In genomic region chr12:56488041-56488955, GRCh38 we compare ENCODE assay signal across 1 cellular context.
TF ChIP-seq lines count a peak whose summit lies in the region.

TSS of gene GLS2 (minus strand) at chr12:56488161. CDS start at chr12:56488118, 43 bp downstream.

TF ChIP-seq in HepG2, 621 proteins besides CTCF, POLR2A, EP300 and RAD21 (continued from another document and continues in another):
- TF ChIP-seq, protein P1, sequence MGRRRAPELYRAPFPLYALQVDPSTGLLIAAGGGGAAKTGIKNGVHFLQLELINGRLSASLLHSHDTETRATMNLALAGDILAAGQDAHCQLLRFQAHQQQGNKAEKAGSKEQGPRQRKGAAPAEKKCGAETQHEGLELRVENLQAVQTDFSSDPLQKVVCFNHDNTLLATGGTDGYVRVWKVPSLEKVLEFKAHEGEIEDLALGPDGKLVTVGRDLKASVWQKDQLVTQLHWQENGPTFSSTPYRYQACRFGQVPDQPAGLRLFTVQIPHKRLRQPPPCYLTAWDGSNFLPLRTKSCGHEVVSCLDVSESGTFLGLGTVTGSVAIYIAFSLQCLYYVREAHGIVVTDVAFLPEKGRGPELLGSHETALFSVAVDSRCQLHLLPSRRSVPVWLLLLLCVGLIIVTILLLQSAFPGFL (CRISPR knock-in tag; IDR thresholded peaks at IDR 0.05), result peak; percentile 85; the same call in 1 of the 2 replicates
- TF ChIP-seq FOSL1 (CRISPR knock-in tag; IDR thresholded peaks at IDR 0.05; ENCODE audit: borderline replicate concordance) (peak; percentile 30; the same call in 1 of the 2 replicates), ZNF790 (CRISPR knock-in tag; IDR thresholded peaks at IDR 0.05; ENCODE audit: borderline replicate concordance) (peak; percentile 81), ZNF605 (CRISPR knock-in tag; IDR thresholded peaks at IDR 0.05) (peak; percentile 95), JUN (CRISPR knock-in tag; IDR thresholded peaks at IDR 0.05) (0 out of 2 replicates have a peak, but pooled peaks have one; percentile 27), TGIF2 (CRISPR knock-in tag; IDR thresholded peaks at IDR 0.05) (peak; percentile 79; the same call in 1 of the 2 replicates), RARA (CRISPR knock-in tag; IDR thresholded peaks at IDR 0.05) (0 out of 2 replicates have a peak, but pooled peaks have one; percentile 33), HOXA5 (CRISPR knock-in tag; IDR thresholded peaks at IDR 0.05) (peak; percentile 88; the same call in 1 of the 2 replicates), MYNN (CRISPR knock-in tag; IDR thresholded peaks at IDR 0.05; ENCODE audit: low read depth) (peak; percentile 85; the same call in 1 of the 2 replicates), IRF9 (CRISPR knock-in tag; IDR thresholded peaks at IDR 0.05; ENCODE audit: borderline replicate concordance) (peak; percentile 75; the same call in 1 of the 2 replicates), ZNF558 (CRISPR knock-in tag; IDR thresholded peaks at IDR 0.05; ENCODE audit: borderline replicate concordance) (peak; percentile 74; the same call in 1 of the 2 replicates), NPAS2 (CRISPR knock-in tag; IDR thresholded peaks at IDR 0.05; ENCODE audit: borderline replicate concordance) (no peak), KDM5A (IDR thresholded peaks at IDR 0.05; ENCODE audit: borderline replicate concordance, low read length) (no peak; the same call in 1 of the 2 replicates), MYC (CRISPR knock-in tag; IDR thresholded peaks at IDR 0.05; ENCODE audit: borderline replicate concordance) (peak; percentile 80), ZNF772 (CRISPR knock-in tag; IDR thresholded peaks at IDR 0.05) (peak; percentile 90), CC2D1A (CRISPR knock-in tag; IDR thresholded peaks at IDR 0.05) (no peak), ZBTB7A (CRISPR knock-in tag; IDR thresholded peaks at IDR 0.05) (peak; percentile 76), KDM2A (CRISPR knock-in tag; IDR thresholded peaks at IDR 0.05; ENCODE audit: borderline replicate concordance, low read depth) (peak; percentile 56; the same call in 1 of the 2 replicates), CREB1 (IDR thresholded peaks at IDR 0.05) (no peak), CREB1 (CRISPR knock-in tag; IDR thresholded peaks at IDR 0.05) (no peak), NFE2 (CRISPR knock-in tag; IDR thresholded peaks at IDR 0.05) (0 out of 2 replicates have a peak, but pooled peaks have one; percentile 35), ZNF496 (CRISPR knock-in tag; IDR thresholded peaks at IDR 0.05; ENCODE audit: insufficient replicate concordance) (no peak), SMARCE1 (IDR thresholded peaks at IDR 0.05; ENCODE audit: borderline replicate concordance) (no peak), PLSCR1 (CRISPR knock-in tag; IDR thresholded peaks at IDR 0.05; ENCODE audit: borderline replicate concordance) (no peak), TEAD2 (CRISPR knock-in tag; IDR thresholded peaks at IDR 0.05) (peak; percentile 94), ZNF670 (CRISPR knock-in tag; IDR thresholded peaks at IDR 0.05; ENCODE audit: borderline replicate concordance) (peak; percentile 73; the same call in 1 of the 2 replicates), ZMYM4 (CRISPR knock-in tag; IDR thresholded peaks at IDR 0.05) (no peak), ZNF839 (CRISPR knock-in tag; IDR thresholded peaks at IDR 0.05; ENCODE audit: borderline replicate concordance) (0 out of 2 replicates have a peak, but pooled peaks have one; percentile 21), ZFP41 (CRISPR knock-in tag; IDR thresholded peaks at IDR 0.05; ENCODE audit: borderline replicate concordance) (peak; percentile 63; the same call in 1 of the 2 replicates), NR2F6 (IDR thresholded peaks at IDR 0.05) (no peak), NR2F6 (CRISPR knock-in tag; IDR thresholded peaks at IDR 0.05) (peak; percentile 29; the same call in 1 of the 2 replicates), ZFP90 (CRISPR knock-in tag; IDR thresholded peaks at IDR 0.05; ENCODE audit: borderline replicate concordance) (peak; percentile 92)
- TF ChIP-seq, protein P2, sequence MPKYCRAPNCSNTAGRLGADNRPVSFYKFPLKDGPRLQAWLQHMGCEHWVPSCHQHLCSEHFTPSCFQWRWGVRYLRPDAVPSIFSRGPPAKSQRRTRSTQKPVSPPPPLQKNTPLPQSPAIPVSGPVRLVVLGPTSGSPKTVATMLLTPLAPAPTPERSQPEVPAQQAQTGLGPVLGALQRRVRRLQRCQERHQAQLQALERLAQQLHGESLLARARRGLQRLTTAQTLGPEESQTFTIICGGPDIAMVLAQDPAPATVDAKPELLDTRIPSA (CRISPR knock-in tag; IDR thresholded peaks at IDR 0.05; ENCODE audit: borderline replicate concordance), result peak; percentile 57; the same call in 1 of the 2 replicates
- TF ChIP-seq, protein P3, sequence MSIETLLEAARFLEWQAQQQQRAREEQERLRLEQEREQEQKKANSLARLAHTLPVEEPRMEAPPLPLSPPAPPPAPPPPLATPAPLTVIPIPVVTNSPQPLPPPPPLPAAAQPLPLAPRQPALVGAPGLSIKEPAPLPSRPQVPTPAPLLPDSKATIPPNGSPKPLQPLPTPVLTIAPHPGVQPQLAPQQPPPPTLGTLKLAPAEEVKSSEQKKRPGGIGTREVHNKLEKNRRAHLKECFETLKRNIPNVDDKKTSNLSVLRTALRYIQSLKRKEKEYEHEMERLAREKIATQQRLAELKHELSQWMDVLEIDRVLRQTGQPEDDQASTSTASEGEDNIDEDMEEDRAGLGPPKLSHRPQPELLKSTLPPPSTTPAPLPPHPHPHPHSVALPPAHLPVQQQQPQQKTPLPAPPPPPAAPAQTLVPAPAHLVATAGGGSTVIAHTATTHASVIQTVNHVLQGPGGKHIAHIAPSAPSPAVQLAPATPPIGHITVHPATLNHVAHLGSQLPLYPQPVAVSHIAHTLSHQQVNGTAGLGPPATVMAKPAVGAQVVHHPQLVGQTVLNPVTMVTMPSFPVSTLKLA (IDR thresholded peaks at IDR 0.05), result no peak
- TF ChIP-seq, protein P4, sequence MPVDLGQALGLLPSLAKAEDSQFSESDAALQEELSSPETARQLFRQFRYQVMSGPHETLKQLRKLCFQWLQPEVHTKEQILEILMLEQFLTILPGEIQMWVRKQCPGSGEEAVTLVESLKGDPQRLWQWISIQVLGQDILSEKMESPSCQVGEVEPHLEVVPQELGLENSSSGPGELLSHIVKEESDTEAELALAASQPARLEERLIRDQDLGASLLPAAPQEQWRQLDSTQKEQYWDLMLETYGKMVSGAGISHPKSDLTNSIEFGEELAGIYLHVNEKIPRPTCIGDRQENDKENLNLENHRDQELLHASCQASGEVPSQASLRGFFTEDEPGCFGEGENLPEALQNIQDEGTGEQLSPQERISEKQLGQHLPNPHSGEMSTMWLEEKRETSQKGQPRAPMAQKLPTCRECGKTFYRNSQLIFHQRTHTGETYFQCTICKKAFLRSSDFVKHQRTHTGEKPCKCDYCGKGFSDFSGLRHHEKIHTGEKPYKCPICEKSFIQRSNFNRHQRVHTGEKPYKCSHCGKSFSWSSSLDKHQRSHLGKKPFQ (CRISPR knock-in tag; IDR thresholded peaks at IDR 0.05; ENCODE audit: insufficient replicate concordance), result peak; percentile 76
- TF ChIP-seq, protein P5, sequence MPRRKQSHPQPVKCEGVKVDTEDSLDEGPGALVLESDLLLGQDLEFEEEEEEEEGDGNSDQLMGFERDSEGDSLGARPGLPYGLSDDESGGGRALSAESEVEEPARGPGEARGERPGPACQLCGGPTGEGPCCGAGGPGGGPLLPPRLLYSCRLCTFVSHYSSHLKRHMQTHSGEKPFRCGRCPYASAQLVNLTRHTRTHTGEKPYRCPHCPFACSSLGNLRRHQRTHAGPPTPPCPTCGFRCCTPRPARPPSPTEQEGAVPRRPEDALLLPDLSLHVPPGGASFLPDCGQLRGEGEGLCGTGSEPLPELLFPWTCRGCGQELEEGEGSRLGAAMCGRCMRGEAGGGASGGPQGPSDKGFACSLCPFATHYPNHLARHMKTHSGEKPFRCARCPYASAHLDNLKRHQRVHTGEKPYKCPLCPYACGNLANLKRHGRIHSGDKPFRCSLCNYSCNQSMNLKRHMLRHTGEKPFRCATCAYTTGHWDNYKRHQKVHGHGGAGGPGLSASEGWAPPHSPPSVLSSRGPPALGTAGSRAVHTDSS (CRISPR knock-in tag; conservative IDR thresholded peaks at IDR 0.05), result no peak
- TF ChIP-seq, protein P6, sequence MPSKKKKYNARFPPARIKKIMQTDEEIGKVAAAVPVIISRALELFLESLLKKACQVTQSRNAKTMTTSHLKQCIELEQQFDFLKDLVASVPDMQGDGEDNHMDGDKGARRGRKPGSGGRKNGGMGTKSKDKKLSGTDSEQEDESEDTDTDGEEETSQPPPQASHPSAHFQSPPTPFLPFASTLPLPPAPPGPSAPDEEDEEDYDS (CRISPR knock-in tag; IDR thresholded peaks at IDR 0.05), result peak; percentile 53
- TF ChIP-seq, protein P7, sequence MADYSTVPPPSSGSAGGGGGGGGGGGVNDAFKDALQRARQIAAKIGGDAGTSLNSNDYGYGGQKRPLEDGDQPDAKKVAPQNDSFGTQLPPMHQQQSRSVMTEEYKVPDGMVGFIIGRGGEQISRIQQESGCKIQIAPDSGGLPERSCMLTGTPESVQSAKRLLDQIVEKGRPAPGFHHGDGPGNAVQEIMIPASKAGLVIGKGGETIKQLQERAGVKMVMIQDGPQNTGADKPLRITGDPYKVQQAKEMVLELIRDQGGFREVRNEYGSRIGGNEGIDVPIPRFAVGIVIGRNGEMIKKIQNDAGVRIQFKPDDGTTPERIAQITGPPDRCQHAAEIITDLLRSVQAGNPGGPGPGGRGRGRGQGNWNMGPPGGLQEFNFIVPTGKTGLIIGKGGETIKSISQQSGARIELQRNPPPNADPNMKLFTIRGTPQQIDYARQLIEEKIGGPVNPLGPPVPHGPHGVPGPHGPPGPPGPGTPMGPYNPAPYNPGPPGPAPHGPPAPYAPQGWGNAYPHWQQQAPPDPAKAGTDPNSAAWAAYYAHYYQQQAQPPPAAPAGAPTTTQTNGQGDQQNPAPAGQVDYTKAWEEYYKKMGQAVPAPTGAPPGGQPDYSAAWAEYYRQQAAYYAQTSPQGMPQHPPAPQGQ (CRISPR knock-in tag; IDR thresholded peaks at IDR 0.05; ENCODE audit: borderline replicate concordance), result no peak
- TF ChIP-seq, protein P8, sequence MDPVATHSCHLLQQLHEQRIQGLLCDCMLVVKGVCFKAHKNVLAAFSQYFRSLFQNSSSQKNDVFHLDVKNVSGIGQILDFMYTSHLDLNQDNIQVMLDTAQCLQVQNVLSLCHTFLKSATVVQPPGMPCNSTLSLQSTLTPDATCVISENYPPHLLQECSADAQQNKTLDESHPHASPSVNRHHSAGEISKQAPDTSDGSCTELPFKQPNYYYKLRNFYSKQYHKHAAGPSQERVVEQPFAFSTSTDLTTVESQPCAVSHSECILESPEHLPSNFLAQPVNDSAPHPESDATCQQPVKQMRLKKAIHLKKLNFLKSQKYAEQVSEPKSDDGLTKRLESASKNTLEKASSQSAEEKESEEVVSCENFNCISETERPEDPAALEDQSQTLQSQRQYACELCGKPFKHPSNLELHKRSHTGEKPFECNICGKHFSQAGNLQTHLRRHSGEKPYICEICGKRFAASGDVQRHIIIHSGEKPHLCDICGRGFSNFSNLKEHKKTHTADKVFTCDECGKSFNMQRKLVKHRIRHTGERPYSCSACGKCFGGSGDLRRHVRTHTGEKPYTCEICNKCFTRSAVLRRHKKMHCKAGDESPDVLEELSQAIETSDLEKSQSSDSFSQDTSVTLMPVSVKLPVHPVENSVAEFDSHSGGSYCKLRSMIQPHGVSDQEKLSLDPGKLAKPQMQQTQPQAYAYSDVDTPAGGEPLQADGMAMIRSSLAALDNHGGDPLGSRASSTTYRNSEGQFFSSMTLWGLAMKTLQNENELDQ (CRISPR knock-in tag; IDR thresholded peaks at IDR 0.05; ENCODE audit: borderline replicate concordance), result no peak
- TF ChIP-seq, protein P9, sequence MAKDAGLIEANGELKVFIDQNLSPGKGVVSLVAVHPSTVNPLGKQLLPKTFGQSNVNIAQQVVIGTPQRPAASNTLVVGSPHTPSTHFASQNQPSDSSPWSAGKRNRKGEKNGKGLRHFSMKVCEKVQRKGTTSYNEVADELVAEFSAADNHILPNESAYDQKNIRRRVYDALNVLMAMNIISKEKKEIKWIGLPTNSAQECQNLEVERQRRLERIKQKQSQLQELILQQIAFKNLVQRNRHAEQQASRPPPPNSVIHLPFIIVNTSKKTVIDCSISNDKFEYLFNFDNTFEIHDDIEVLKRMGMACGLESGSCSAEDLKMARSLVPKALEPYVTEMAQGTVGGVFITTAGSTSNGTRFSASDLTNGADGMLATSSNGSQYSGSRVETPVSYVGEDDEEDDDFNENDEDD (CRISPR knock-in tag; IDR thresholded peaks at IDR 0.05; ENCODE audit: borderline replicate concordance), result peak; percentile 99
- TF ChIP-seq, protein P10, sequence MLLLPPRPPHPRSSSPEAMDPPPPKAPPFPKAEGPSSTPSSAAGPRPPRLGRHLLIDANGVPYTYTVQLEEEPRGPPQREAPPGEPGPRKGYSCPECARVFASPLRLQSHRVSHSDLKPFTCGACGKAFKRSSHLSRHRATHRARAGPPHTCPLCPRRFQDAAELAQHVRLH (CRISPR knock-in tag; IDR thresholded peaks at IDR 0.05; ENCODE audit: borderline replicate concordance, low read depth), result peak; percentile 30; the same call in 1 of the 2 replicates
